Comparison of ENCODE assay signal across 2 cellular contexts in the genomic region with DNA sequence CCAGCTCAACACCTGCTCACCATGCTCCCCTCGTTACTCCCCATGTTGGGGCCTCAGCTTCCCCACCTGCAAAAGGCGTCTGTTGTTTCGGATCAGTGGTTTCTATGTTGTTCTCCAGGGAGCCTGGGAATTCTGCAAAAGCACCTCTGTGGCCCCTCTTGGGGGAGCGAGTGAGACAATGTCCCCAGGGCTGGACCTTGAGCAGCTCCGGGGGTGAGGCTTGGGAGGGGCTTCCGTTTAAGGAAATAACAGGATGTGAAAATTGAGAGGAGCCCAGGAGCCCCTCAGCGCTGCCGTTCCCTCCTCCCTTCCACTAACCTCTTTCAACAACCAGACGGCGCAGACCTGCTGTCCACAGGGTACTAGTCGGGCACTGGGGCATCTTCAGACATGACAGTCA.
TF ChIP-seq lines count a peak whose summit lies in the region.

No MANE protein-coding gene starts in this region.

TF ChIP-seq in HepG2, 621 proteins besides CTCF, POLR2A, EP300 and RAD21:
- TF ChIP-seq CREB1 (IDR thresholded peaks at IDR 0.05) (no peak), CREB1 (CRISPR knock-in tag; IDR thresholded peaks at IDR 0.05) (no peak), ETV5 (CRISPR knock-in tag; IDR thresholded peaks at IDR 0.05; ENCODE audit: borderline replicate concordance) (peak; percentile 33; the same call in 1 of the 2 replicates), PHF21A (CRISPR knock-in tag; IDR thresholded peaks at IDR 0.05) (0 out of 2 replicates have a peak, but pooled peaks have one; percentile 20), HNF4A (CRISPR knock-in tag; IDR thresholded peaks at IDR 0.05) (peak; percentile 33; the same call in 1 of the 2 replicates), ZBTB7B (CRISPR knock-in tag; IDR thresholded peaks at IDR 0.05) (0 out of 2 replicates have a peak, but pooled peaks have one; percentile 26), ZNF510 (CRISPR knock-in tag; IDR thresholded peaks at IDR 0.05; ENCODE audit: low read depth) (no peak), ELF3 (CRISPR knock-in tag; IDR thresholded peaks at IDR 0.05) (0 out of 2 replicates have a peak, but pooled peaks have one; percentile 10)
- TF ChIP-seq, protein P1, sequence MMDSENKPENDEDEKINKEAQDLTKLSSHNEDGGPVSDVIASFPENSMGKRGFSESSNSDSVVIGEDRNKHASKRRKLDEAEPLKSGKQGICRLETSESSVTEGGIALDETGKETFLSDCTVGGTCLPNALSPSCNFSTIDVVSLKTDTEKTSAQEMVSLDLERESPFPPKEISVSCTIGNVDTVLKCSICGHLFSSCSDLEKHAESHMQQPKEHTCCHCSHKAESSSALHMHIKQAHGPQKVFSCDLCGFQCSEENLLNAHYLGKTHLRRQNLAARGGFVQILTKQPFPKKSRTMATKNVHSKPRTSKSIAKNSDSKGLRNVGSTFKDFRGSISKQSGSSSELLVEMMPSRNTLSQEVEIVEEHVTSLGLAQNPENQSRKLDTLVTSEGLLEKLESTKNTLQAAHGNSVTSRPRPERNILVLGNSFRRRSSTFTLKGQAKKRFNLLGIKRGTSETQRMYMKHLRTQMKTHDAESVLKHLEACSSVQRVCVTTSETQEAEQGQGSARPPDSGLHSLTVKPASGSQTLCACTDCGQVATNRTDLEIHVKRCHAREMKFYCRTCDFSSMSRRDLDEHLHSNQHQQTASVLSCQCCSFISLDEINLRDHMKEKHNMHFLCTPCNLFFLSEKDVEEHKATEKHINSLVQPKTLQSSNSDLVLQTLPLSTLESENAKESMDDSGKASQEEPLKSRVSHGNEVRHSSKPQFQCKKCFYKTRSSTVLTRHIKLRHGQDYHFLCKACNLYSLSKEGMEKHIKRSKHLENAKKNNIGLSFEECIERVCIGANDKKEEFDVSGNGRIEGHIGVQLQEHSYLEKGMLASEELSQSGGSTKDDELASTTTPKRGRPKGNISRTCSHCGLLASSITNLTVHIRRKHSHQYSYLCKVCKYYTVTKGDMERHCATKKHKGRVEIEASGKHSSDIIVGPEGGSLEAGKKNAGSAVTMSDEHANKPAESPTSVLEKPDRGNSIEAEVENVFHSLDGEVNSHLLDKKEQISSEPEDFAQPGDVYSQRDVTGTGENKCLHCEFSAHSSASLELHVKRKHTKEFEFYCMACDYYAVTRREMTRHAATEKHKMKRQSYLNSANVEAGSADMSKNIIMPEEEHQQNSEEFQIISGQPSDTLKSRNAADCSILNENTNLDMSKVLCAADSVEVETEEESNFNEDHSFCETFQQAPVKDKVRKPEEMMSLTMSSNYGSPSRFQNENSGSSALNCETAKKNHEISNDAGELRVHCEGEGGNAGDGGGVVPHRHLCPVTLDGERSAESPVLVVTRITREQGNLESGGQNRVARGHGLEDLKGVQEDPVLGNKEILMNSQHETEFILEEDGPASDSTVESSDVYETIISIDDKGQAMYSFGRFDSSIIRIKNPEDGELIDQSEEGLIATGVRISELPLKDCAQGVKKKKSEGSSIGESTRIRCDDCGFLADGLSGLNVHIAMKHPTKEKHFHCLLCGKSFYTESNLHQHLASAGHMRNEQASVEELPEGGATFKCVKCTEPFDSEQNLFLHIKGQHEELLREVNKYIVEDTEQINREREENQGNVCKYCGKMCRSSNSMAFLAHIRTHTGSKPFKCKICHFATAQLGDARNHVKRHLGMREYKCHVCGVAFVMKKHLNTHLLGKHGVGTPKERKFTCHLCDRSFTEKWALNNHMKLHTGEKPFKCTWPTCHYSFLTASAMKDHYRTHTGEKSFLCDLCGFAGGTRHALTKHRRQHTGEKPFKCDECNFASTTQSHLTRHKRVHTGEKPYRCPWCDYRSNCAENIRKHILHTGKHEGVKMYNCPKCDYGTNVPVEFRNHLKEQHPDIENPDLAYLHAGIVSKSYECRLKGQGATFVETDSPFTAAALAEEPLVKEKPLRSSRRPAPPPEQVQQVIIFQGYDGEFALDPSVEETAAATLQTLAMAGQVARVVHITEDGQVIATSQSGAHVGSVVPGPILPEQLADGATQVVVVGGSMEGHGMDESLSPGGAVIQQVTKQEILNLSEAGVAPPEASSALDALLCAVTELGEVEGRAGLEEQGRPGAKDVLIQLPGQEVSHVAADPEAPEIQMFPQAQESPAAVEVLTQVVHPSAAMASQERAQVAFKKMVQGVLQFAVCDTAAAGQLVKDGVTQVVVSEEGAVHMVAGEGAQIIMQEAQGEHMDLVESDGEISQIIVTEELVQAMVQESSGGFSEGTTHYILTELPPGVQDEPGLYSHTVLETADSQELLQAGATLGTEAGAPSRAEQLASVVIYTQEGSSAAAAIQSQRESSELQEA (CRISPR knock-in tag; IDR thresholded peaks at IDR 0.05; ENCODE audit: not compliant biosample characterization), result no peak
- TF ChIP-seq, protein P2, sequence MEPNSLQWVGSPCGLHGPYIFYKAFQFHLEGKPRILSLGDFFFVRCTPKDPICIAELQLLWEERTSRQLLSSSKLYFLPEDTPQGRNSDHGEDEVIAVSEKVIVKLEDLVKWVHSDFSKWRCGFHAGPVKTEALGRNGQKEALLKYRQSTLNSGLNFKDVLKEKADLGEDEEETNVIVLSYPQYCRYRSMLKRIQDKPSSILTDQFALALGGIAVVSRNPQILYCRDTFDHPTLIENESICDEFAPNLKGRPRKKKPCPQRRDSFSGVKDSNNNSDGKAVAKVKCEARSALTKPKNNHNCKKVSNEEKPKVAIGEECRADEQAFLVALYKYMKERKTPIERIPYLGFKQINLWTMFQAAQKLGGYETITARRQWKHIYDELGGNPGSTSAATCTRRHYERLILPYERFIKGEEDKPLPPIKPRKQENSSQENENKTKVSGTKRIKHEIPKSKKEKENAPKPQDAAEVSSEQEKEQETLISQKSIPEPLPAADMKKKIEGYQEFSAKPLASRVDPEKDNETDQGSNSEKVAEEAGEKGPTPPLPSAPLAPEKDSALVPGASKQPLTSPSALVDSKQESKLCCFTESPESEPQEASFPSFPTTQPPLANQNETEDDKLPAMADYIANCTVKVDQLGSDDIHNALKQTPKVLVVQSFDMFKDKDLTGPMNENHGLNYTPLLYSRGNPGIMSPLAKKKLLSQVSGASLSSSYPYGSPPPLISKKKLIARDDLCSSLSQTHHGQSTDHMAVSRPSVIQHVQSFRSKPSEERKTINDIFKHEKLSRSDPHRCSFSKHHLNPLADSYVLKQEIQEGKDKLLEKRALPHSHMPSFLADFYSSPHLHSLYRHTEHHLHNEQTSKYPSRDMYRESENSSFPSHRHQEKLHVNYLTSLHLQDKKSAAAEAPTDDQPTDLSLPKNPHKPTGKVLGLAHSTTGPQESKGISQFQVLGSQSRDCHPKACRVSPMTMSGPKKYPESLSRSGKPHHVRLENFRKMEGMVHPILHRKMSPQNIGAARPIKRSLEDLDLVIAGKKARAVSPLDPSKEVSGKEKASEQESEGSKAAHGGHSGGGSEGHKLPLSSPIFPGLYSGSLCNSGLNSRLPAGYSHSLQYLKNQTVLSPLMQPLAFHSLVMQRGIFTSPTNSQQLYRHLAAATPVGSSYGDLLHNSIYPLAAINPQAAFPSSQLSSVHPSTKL (CRISPR knock-in tag; IDR thresholded peaks at IDR 0.05), result 0 out of 2 replicates have a peak, but pooled peaks have one; percentile 18
- TF ChIP-seq, protein P3, sequence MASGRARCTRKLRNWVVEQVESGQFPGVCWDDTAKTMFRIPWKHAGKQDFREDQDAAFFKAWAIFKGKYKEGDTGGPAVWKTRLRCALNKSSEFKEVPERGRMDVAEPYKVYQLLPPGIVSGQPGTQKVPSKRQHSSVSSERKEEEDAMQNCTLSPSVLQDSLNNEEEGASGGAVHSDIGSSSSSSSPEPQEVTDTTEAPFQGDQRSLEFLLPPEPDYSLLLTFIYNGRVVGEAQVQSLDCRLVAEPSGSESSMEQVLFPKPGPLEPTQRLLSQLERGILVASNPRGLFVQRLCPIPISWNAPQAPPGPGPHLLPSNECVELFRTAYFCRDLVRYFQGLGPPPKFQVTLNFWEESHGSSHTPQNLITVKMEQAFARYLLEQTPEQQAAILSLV (CRISPR knock-in tag; IDR thresholded peaks at IDR 0.05; ENCODE audit: borderline replicate concordance), result no peak

TF ChIP-seq in H1, 55 proteins besides CTCF, POLR2A, EP300 and RAD21:
- TF ChIP-seq RNF2 (IDR thresholded peaks at IDR 0.05; ENCODE audit: borderline replicate concordance, low read depth, low read length, missing control alignments, poor library complexity, severe bottlenecking), result no peak
- TF ChIP-seq POLR2AphosphoS5 (IDR thresholded peaks at IDR 0.05; ENCODE audit: low read depth, low read length), result no peak
- TF ChIP-seq, protein P4, sequence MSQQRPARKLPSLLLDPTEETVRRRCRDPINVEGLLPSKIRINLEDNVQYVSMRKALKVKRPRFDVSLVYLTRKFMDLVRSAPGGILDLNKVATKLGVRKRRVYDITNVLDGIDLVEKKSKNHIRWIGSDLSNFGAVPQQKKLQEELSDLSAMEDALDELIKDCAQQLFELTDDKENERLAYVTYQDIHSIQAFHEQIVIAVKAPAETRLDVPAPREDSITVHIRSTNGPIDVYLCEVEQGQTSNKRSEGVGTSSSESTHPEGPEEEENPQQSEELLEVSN (IDR thresholded peaks at IDR 0.05), result no peak
- no peak for TF ChIP-seq SIRT6 (IDR thresholded peaks at IDR 0.05; ENCODE audit: low read length)
